In genomic region chr7:15921576-15921975, GRCh38 we compare ENCODE assay signal across 22 cellular contexts.
A peak's percentile ranks its signal among the peaks of the same experiment; 100 is the strongest.
DNase-seq lines count a peak whose midpoint lies in the region; ATAC-seq, FAIRE-seq and TF ChIP-seq lines count a peak whose summit lies in the region.
"Had no signal": no experiment of that assay in that cellular context is flagged by ENCODE, and none has a peak within 500 bp of the region (broad histone marks: within the 10 kb centered on the region; RNA-seq: fewer than 3 reads in every experiment).

No MANE protein-coding gene starts in this region.

- no peak overlapping the region for H2AK5ac ChIP-seq in mesenchymal stem cell (ENCODE audit: low read length, severe bottlenecking)

- intact Hi-C loops in Right ventricle myocardium superior (cut with DNase I) (no loop called here), lower lobe of right lung (cut with DNase I) (no loop called here)

- H3K4me3 ChIP-seq in mesenchymal stem cell (ENCODE audit: insufficient read depth in 1 of 2, low read depth in 1 of 2, low read length in 2 of 2) (peak overlapping the region in 1 of 2 experiments; percentile 8), lower lobe of right lung (no peak overlapping the region)
- H3K4me3 ChIP-seq: dorsolateral prefrontal cortex, esophagus squamous epithelium, MG63, SJCRH30, tibial artery had no signal

- H3K36me3 Mint-ChIP-seq in chondrocyte (ENCODE audit: low read depth), result no peaks in the 10 kb centered on the region
- H3K36me3 Mint-ChIP-seq: activated CD8-positive, alpha-beta memory T cell treated with anti-CD3 and anti-CD28 coated beads, Interleukin-2, amount 10 ng/mL, durations not matched to agents 7 days and 5 days had no signal

- H3K4me1 ChIP-seq in mesenchymal stem cell (ENCODE audit: control insufficient read depth, insufficient read depth, low read depth, low read length) (no peaks in the 10 kb centered on the region), lower lobe of right lung (no peaks in the 10 kb centered on the region)
- H3K4me1 ChIP-seq: esophagus squamous epithelium, SJCRH30 had no signal

- no peak for FAIRE-seq in HTR-8/SVneo (lab: Jason Lieb, UNC)
- FAIRE-seq: small intestine had no signal

- no peaks in the 10 kb centered on the region for H3K79me1 ChIP-seq in mesenchymal stem cell (replicated peaks; ENCODE audit: low read length, poor library complexity, severe bottlenecking)

- H4K8ac ChIP-seq in mesenchymal stem cell (ENCODE audit: low read length), result no peak overlapping the region

- WGBS in mesenchymal stem cell, result no CpG with 5 or more reads among the region's 3 CpGs

- peak overlapping the region; percentile 58 for H3K9ac ChIP-seq in mesenchymal stem cell (ENCODE audit: low read length)

- H3K27ac ChIP-seq in mesenchymal stem cell (ENCODE audit: low read length, poor library complexity, severe bottlenecking) (no peak overlapping the region), lower lobe of right lung (no peak overlapping the region)
- H3K27ac ChIP-seq: dorsolateral prefrontal cortex, esophagus squamous epithelium, SJCRH30, tibial artery had no signal

- H3K9me3 Mint-ChIP-seq in chondrocyte (ENCODE audit: low read depth), result peaks cover 18% of the 10 kb centered on the region

- no peak overlapping the region for H3K23ac ChIP-seq in mesenchymal stem cell (ENCODE audit: low read length in 2 of 2)

- H3K9me3 ChIP-seq in mesenchymal stem cell (ENCODE audit: control insufficient read depth, low read length), result no peaks in the 10 kb centered on the region
- H3K9me3 ChIP-seq in lower lobe of right lung, result no peaks in the 10 kb centered on the region
- H3K9me3 ChIP-seq: MG63, SJCRH30 had no signal

- peak overlapping the region; percentile 49 for H3K4me2 ChIP-seq in mesenchymal stem cell (ENCODE audit: low read length, poor library complexity, severe bottlenecking)

- DNase-seq in COLO829 (ENCODE audit: low spot score) (peak; percentile 5), HTR-8/SVneo (ENCODE audit: insufficient read length, low spot score) (peak; percentile 13), chondrocyte (ENCODE audit: low spot score) (no peak), mesenchymal stem cell (no peak), Right ventricle myocardium superior (no peak), lower lobe of right lung (no peak), activated gamma-delta T cell treated with Interleukin-2 at 50 U/mL for 16 hours (no peak)
- DNase-seq: activated CD4-positive, alpha-beta T cell treated with anti-CD3 and anti-CD28 coated beads for 1 hour; activated CD8-positive, alpha-beta memory T cell treated with anti-CD3 and anti-CD28 coated beads, Interleukin-2, amount 10 ng/mL, durations not matched to agents 7 days and 5 days; DMS53; dorsolateral prefrontal cortex; esophagus squamous epithelium; left colon; MG63; NCI-H187 treated with DMSO at 0.1 percent for 48 hours; NCI-H524; nucleus accumbens; SJCRH30; small intestine; tibial artery had no signal

- H3K4me3 Mint-ChIP-seq in chondrocyte (ENCODE audit: unreplicated experiment), result no peak overlapping the region
- H3K4me3 Mint-ChIP-seq: activated CD8-positive, alpha-beta memory T cell treated with anti-CD3 and anti-CD28 coated beads, Interleukin-2, amount 10 ng/mL, durations not matched to agents 7 days and 5 days; B cell had no signal

- no peak overlapping the region for H2BK120ac ChIP-seq in mesenchymal stem cell (ENCODE audit: low read depth, low read length)

- H3K36me3 ChIP-seq in mesenchymal stem cell (ENCODE audit: control insufficient read depth in 1 of 2, insufficient read depth in 2 of 2, low read depth in 1 of 2, low read length in 2 of 2) (no peaks in the 10 kb centered on the region), lower lobe of right lung (no peaks in the 10 kb centered on the region)
- H3K36me3 ChIP-seq: esophagus squamous epithelium, MG63, SJCRH30, tibial artery had no signal

- H2BK12ac ChIP-seq in mesenchymal stem cell (ENCODE audit: low read length in 2 of 2), result no peak overlapping the region

- no peaks in the 10 kb centered on the region for H3K27me3 Mint-ChIP-seq in chondrocyte (ENCODE audit: low read depth)
- H3K27me3 Mint-ChIP-seq: activated CD8-positive, alpha-beta memory T cell treated with anti-CD3 and anti-CD28 coated beads, Interleukin-2, amount 10 ng/mL, durations not matched to agents 7 days and 5 days; B cell had no signal

- H3K18ac ChIP-seq in mesenchymal stem cell (ENCODE audit: low read depth in 1 of 2, low read length in 2 of 2), result no peak overlapping the region

- TF ChIP-seq CTCF in chondrocyte (IDR thresholded peaks at IDR 0.05), result peak; percentile 70
- TF ChIP-seq CTCF in lower lobe of right lung (IDR thresholded peaks at IDR 0.05), result no peak

- no peaks in the 10 kb centered on the region for H3K27me3 ChIP-seq in mesenchymal stem cell (ENCODE audit: control insufficient read depth in 1 of 2, insufficient read depth in 1 of 2, low read length in 2 of 2)
- no peaks in the 10 kb centered on the region for H3K27me3 ChIP-seq in lower lobe of right lung (ENCODE audit: low read depth)
- H3K27me3 ChIP-seq: dorsolateral prefrontal cortex, esophagus squamous epithelium, MG63, SJCRH30, tibial artery had no signal

- H3K27ac Mint-ChIP-seq in chondrocyte (ENCODE audit: unreplicated experiment), result peak overlapping the region; percentile 33
- H3K27ac Mint-ChIP-seq: activated CD8-positive, alpha-beta memory T cell treated with anti-CD3 and anti-CD28 coated beads, Interleukin-2, amount 10 ng/mL, durations not matched to agents 7 days and 5 days; B cell had no signal

- H3K14ac ChIP-seq in mesenchymal stem cell (ENCODE audit: low read length in 2 of 2), result no peak overlapping the region

- ATAC-seq in HG03439 (IDR thresholded peaks at IDR 0.05; ENCODE audit: unreplicated experiment) (no peak), Right ventricle myocardium superior (ENCODE audit: poor library complexity) (no peak), lower lobe of right lung (no peak)
- ATAC-seq: activated CD8-positive, alpha-beta memory T cell treated with anti-CD3 and anti-CD28 coated beads, Interleukin-2, amount 10 ng/mL, durations not matched to agents 7 days and 5 days; left colon had no signal

- H2BK5ac ChIP-seq in mesenchymal stem cell (ENCODE audit: low read depth, low read length, poor library complexity, severe bottlenecking), result no peak overlapping the region

- H4K91ac ChIP-seq in mesenchymal stem cell (ENCODE audit: low read length), result no peak overlapping the region

- no peak overlapping the region for H3K4ac ChIP-seq in mesenchymal stem cell (ENCODE audit: low read depth in 1 of 2, low read length in 2 of 2)

- peaks cover 31% of the 10 kb centered on the region for H3K4me1 Mint-ChIP-seq in chondrocyte (ENCODE audit: low read depth)
- H3K4me1 Mint-ChIP-seq: activated CD8-positive, alpha-beta memory T cell treated with anti-CD3 and anti-CD28 coated beads, Interleukin-2, amount 10 ng/mL, durations not matched to agents 7 days and 5 days; B cell had no signal

- no peak overlapping the region for H2BK15ac ChIP-seq in mesenchymal stem cell (ENCODE audit: low read depth, poor library complexity, severe bottlenecking)

- no peak overlapping the region for H2AFZ ChIP-seq in mesenchymal stem cell (ENCODE audit: low read depth, low read length)

Comparison
In these comparisons a context has a peak if more than half of its experiments do, and no peak if none do; other contexts are left out.
1. DNase-seq: peak in COLO829 (single experiment) and HTR-8/SVneo (single experiment); none in chondrocyte (single experiment), mesenchymal stem cell (single experiment), Right ventricle myocardium superior (single experiment), lower lobe of right lung (single experiment) and activated gamma-delta T cell treated with Interleukin-2 at 50 U/mL for 16 hours (single experiment).